In genomic region chr18:48607049-48607984, GRCh38 we compare ENCODE assay signal across 9 cellular contexts.
DNase-seq lines count a peak whose midpoint lies in the region; ATAC-seq and TF ChIP-seq lines count a peak whose summit lies in the region.
"Had no signal": no experiment of that assay in that cellular context is flagged by ENCODE, and none has a peak within 500 bp of the region (broad histone marks: within the 10 kb centered on the region; RNA-seq: fewer than 3 reads in every experiment).

No MANE protein-coding gene starts in this region.

- H3T11ph ChIP-seq in H9 (ENCODE audit: low read length) = no peak overlapping the region

- no peak overlapping the region for H2BK20ac ChIP-seq in H9 (ENCODE audit: low read depth, low read length, poor library complexity, severe bottlenecking)

- no peak overlapping the region for H2BK120ac ChIP-seq in H9 (ENCODE audit: low read depth, low read length, poor library complexity, severe bottlenecking)

- H3K9ac ChIP-seq in H9 (ENCODE audit: extremely low read depth, insufficient read length, low read length) = no peak overlapping the region

- H3K23me2 ChIP-seq in H9 (ENCODE audit: insufficient read length, low read depth, low read length, poor library complexity, severe bottlenecking) = no peaks in the 10 kb centered on the region

- no CpG with 5 or more reads among the region's 8 CpGs for WGBS in H9 (ENCODE audit: extremely low coverage, insufficient read length, low lambda C conversion rate)

- H2BK5ac ChIP-seq in H9 (ENCODE audit: insufficient read length, low read length) = no peak overlapping the region

- H2AK5ac ChIP-seq in H9 (ENCODE audit: insufficient read length, low read length) = no peak overlapping the region

- H2BK12ac ChIP-seq in H9 (ENCODE audit: insufficient read length, low read depth, low read length) = no peak overlapping the region

- DNase-seq in H9 = no peak
- DNase-seq in amniotic epithelial cell (ENCODE audit: low read depth) = peak; percentile 92
- peak; percentile 82 for DNase-seq in hepatic stellate cell (ENCODE audit: low spot score)
- peak; percentile 79 for DNase-seq in stromal cell of bone marrow (ENCODE audit: low read depth)
- no peak for DNase-seq in stimulated activated CD4-positive, alpha-beta T cell treated with anti-CD3 and anti-CD28 coated beads, Interleukin-12 subunit alpha, Interleukin-12 subunit beta, amount 100 ng/mL, for 4 hours
- DNase-seq: activated CD8-positive, alpha-beta memory T cell treated with anti-CD3 and anti-CD28 coated beads, Interleukin-2, amount 50 U/mL, for 48 hours; cerebellar nuclear complex had no signal

- no peak for ATAC-seq in HG02973 (IDR thresholded peaks at IDR 0.05; ENCODE audit: unreplicated experiment)
- no peak for ATAC-seq in GM21526 (IDR thresholded peaks at IDR 0.05; ENCODE audit: low FRiP score, unreplicated experiment)

- H4K5ac ChIP-seq in H9 (ENCODE audit: insufficient read length, low read depth, low read length) = no peak overlapping the region

- no peaks in the 10 kb centered on the region for H3K27me3 Mint-ChIP-seq in H9 (ENCODE audit: low read depth)

- H3K14ac ChIP-seq in H9 (ENCODE audit: insufficient read depth, low read length) = no peak overlapping the region

- H3K27ac Mint-ChIP-seq in H9 = peak overlapping the region in 2 of 3 experiments; percentile 46 to 76; a peak in 1 of 7 replicates

- H3K36me3 Mint-ChIP-seq in H9 (ENCODE audit: insufficient read depth in 1 of 3, low read depth in 3 of 3) = no peaks in the 10 kb centered on the region; a peak in 1 of 7 replicates

- H3K27ac ChIP-seq in H9 (ENCODE audit: insufficient read length, low read depth, low read length) = no peak overlapping the region

- H3K79me2 ChIP-seq in H9 (ENCODE audit: insufficient read depth, low read length) = no peaks in the 10 kb centered on the region

- no peaks in the 10 kb centered on the region for H3K79me1 ChIP-seq in H9 (ENCODE audit: insufficient read depth, low read depth, low read length, poor library complexity, severe bottlenecking)

- H3K23ac ChIP-seq in H9 (ENCODE audit: insufficient read length, low read depth, low read length) = no peak overlapping the region

- TF ChIP-seq CTCF in H9 (conservative IDR thresholded peaks at IDR 0.05) = no peak

- no peak overlapping the region for H3K56ac ChIP-seq in H9 (ENCODE audit: insufficient read length, low read depth, low read length)

- peaks cover 3 to 8% of the 10 kb centered on the region in 2 experiments for H3K4me1 Mint-ChIP-seq in H9

- H3K27me3 ChIP-seq in H9 (ENCODE audit: insufficient read depth, low read length) = no peaks in the 10 kb centered on the region

- no peaks in the 10 kb centered on the region for H3K9me3 ChIP-seq in H9 (ENCODE audit: control insufficient read depth, low read depth, low read length)

- H3K4ac ChIP-seq in H9 (ENCODE audit: low read depth, low read length) = no peak overlapping the region

- no peak overlapping the region for H4K91ac ChIP-seq in H9 (ENCODE audit: insufficient read length, low read depth, low read length)

- no peak overlapping the region for H3K4me2 ChIP-seq in H9 (ENCODE audit: insufficient read depth, insufficient read length, low read length)

- H3K9me3 Mint-ChIP-seq in H9 = no peaks in the 10 kb centered on the region; a peak in 1 of 5 replicates

- no peak overlapping the region for H2AFZ ChIP-seq in H9 (ENCODE audit: low read length)

- H3K4me1 ChIP-seq in H9 (ENCODE audit: insufficient read depth, low read length) = no peaks in the 10 kb centered on the region

- H3K4me3 Mint-ChIP-seq in H9 = no peak overlapping the region

- H2BK15ac ChIP-seq in H9 (ENCODE audit: low read depth, low read length) = no peak overlapping the region

- H4K20me1 ChIP-seq in H9 (ENCODE audit: control insufficient read depth, insufficient read depth, insufficient read length) = no peaks in the 10 kb centered on the region

- H3K18ac ChIP-seq in H9 (ENCODE audit: insufficient read length, low read depth, low read length) = no peak overlapping the region

- no peak overlapping the region for H4K8ac ChIP-seq in H9 (replicated peaks; ENCODE audit: insufficient read length, low read depth, low read length)

Comparison
In these comparisons a context has a peak if more than half of its experiments do, and no peak if none do; other contexts are left out.
1. DNase-seq: peak in amniotic epithelial cell (single experiment), hepatic stellate cell (single experiment) and stromal cell of bone marrow (single experiment); none in H9 (single experiment) and stimulated activated CD4-positive, alpha-beta T cell treated with anti-CD3 and anti-CD28 coated beads, Interleukin-12 subunit alpha, Interleukin-12 subunit beta, amount 100 ng/mL, for 4 hours (single experiment).